20 cellular contexts compared by ENCODE assay signal in the genomic region with DNA sequence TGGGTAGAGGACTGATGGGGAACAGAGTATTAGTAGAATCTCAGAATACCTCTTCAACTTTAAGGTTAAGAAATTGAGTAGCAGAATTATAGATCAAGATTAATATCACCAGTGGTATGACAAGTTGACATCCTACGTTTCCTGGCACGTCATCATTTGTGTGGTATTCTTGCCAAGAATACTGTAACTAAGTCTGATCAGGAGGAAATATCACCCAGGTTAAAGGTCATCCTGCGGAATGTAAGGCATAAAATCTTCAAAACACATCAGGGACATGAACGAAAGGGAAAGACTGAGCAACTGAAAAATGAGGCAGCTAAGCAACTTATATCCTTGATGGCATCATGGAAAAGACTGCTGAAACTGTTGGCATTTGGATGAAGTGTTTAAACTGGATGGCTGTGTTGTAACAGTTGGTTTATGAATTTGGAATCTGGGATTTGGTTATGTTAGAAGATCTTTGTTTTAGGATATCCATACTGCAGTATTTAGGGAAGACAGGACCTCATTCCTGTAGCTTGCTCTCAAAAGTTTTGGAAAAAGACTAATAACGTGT.
"Had no signal": no experiment of that assay in that cellular context is flagged by ENCODE, and none has a peak within 500 bp of the region (broad histone marks: within the 10 kb centered on the region; RNA-seq: fewer than 3 reads in every experiment).

No MANE protein-coding gene starts in this region.

- DNase-seq: effector CD4-positive, alpha-beta T cell; endodermal cell; foreskin fibroblast; immature natural killer cell; kidney; left cardiac atrium; mucosa of descending colon; naive thymus-derived CD8-positive, alpha-beta T cell; psoas muscle; small intestine; stimulated activated CD4-positive, alpha-beta T cell treated with anti-CD3 and anti-CD28 coated beads, Interleukin-12 subunit alpha, Interleukin-12 subunit beta, amount 100 ng/mL, for 4 hours; stimulated activated naive CD4-positive, alpha-beta T cell; stomach; substantia nigra; trophoblast cell had no signal

- H3K27me3 Mint-ChIP-seq: dendritic cell treated with granulocyte-macrophage colony-stimulating factor and Interleukin-4, amounts not matched to agents 40 ng/mL and 50 ng/mL, for 4 days; naive thymus-derived CD8-positive, alpha-beta T cell had no signal

- H3K4me1 Mint-ChIP-seq: endodermal cell had no signal

- H3K27ac Mint-ChIP-seq: dendritic cell treated with granulocyte-macrophage colony-stimulating factor and Interleukin-4, amounts not matched to agents 40 ng/mL and 50 ng/mL, for 4 days; endodermal cell; immature natural killer cell had no signal

- H3K9me3 ChIP-seq: gastroesophageal sphincter, mucosa of descending colon, psoas muscle, right atrium auricular region, stomach had no signal

- H3K4me1 ChIP-seq: gastroesophageal sphincter, psoas muscle, right atrium auricular region had no signal

- ATAC-seq: esophagus mucosa; gastroesophageal sphincter; left cardiac atrium; mucosa of descending colon; naive thymus-derived CD8-positive, alpha-beta T cell; psoas muscle had no signal

- H3K27ac ChIP-seq: gastroesophageal sphincter, neutrophil, psoas muscle, right atrium auricular region, stomach had no signal

- H3K4me3 ChIP-seq: gastroesophageal sphincter, mucosa of descending colon, psoas muscle, right atrium auricular region, stomach had no signal

- H3K4me3 Mint-ChIP-seq: dendritic cell treated with granulocyte-macrophage colony-stimulating factor and Interleukin-4, amounts not matched to agents 40 ng/mL and 50 ng/mL, for 4 days; endodermal cell; immature natural killer cell; naive thymus-derived CD8-positive, alpha-beta T cell had no signal

- H3K27me3 ChIP-seq: gastroesophageal sphincter, neutrophil, right atrium auricular region, stomach had no signal
